34 cellular contexts compared by ENCODE assay signal in the genomic region with DNA sequence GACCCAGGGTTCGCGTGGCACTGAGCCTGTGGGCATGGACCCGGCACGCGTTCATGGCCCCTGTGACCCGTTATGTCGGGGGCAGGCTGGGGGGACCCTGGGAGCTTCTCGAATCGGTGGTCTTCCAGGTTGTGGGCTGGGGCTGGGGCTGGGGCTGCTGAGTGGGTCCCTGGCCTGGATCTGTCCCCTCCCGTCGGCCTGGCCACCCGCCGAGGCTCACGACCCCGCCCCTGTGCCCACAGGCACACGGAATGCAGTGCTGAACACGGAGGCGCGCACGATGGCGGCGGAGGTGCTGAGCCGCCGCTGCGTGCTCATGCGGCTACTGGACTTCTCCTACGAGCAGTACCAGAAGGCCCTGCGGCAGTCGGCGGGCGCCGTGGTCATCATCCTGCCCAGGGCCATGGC. TPM values are rescaled to one million over a fixed set of nuclear protein-coding genes. Genes with fewer than 3 reads are reported as not detected.
"Had no signal": no experiment of that assay in that cellular context is flagged by ENCODE, and none has a peak within 500 bp of the region (broad histone marks: within the 10 kb centered on the region; RNA-seq: fewer than 3 reads in every experiment).

No MANE protein-coding gene starts in this region.

- H3K4me3 ChIP-seq: coronary artery, dorsolateral prefrontal cortex, gastroesophageal sphincter, heart left ventricle, hepatocyte, left lung, mucosa of descending colon, prostate gland, right atrium auricular region, sigmoid colon, thoracic aorta, tibial nerve, upper lobe of left lung had no signal

- H3K9me3 Mint-ChIP-seq: mesothelial cell of epicardium; naive B cell; natural killer cell treated with Interleukin-12 subunit alpha and Interleukin-12 subunit beta and Interleukin-15 and Interleukin-18, amount 100 ng/mL, for 72 hours; neural crest cell; stimulated activated naive B cell treated with anti-CD40 and anti-IgM and Interleukin-4, amounts not matched to agents 10 μg/mL and 1 μg/mL and 100 μg/mL, for 72 hours; stimulated activated naive CD8-positive, alpha-beta T cell treated with anti-CD3 and anti-CD28 coated beads, Interleukin-15, Interleukin-2, amounts not matched to agents 100 ng/mL and 50 ng/mL, for 24 hours had no signal

- H3K4me2 ChIP-seq: hepatocyte had no signal

- H3K27ac Mint-ChIP-seq: mesothelial cell of epicardium; natural killer cell treated with Interleukin-12 subunit alpha and Interleukin-12 subunit beta and Interleukin-15 and Interleukin-18, amount 100 ng/mL, for 72 hours; stimulated activated naive B cell treated with anti-CD40 and anti-IgM and Interleukin-4, amounts not matched to agents 10 μg/mL and 1 μg/mL and 100 μg/mL, for 72 hours; stimulated activated naive CD8-positive, alpha-beta T cell treated with anti-CD3 and anti-CD28 coated beads, Interleukin-15, Interleukin-2, amounts not matched to agents 100 ng/mL and 50 ng/mL, for 24 hours had no signal

- DNase-seq: dorsolateral prefrontal cortex; effector CD4-positive, alpha-beta T cell; foreskin keratinocyte; left cardiac atrium; mesenchymal stem cell; mucosa of descending colon; naive B cell; sigmoid colon; stimulated activated CD4-positive, alpha-beta T cell treated with anti-CD3 and anti-CD28 coated beads, Interleukin-15, amount 100 ng/mL, for 24 hours; stimulated activated CD4-positive, alpha-beta T cell treated with anti-CD3 and anti-CD28 coated beads, Interleukin-2, amount 100 ng/mL, for 48 hours; stimulated activated naive B cell treated with anti-CD40 and anti-IgM and Interleukin-4, amounts not matched to agents 10 μg/mL and 1 μg/mL and 100 μg/mL, for 72 hours had no signal

- H2AFZ ChIP-seq: hepatocyte had no signal

- H3K36me3 Mint-ChIP-seq: natural killer cell treated with Interleukin-12 subunit alpha and Interleukin-12 subunit beta and Interleukin-15 and Interleukin-18, amount 100 ng/mL, for 72 hours had no signal

- H3K27me3 Mint-ChIP-seq: naive B cell; natural killer cell treated with Interleukin-12 subunit alpha and Interleukin-12 subunit beta and Interleukin-15 and Interleukin-18, amount 100 ng/mL, for 72 hours; stimulated activated naive B cell treated with anti-CD40 and anti-IgM and Interleukin-4, amounts not matched to agents 10 μg/mL and 1 μg/mL and 100 μg/mL, for 72 hours; stimulated activated naive CD8-positive, alpha-beta T cell treated with anti-CD3 and anti-CD28 coated beads, Interleukin-15, Interleukin-2, amounts not matched to agents 100 ng/mL and 50 ng/mL, for 24 hours had no signal

- H3K9me3 ChIP-seq: gastroesophageal sphincter, heart left ventricle, left lung, mucosa of descending colon, neutrophil, prostate gland, right atrium auricular region, sigmoid colon, thoracic aorta, tibial nerve, upper lobe of left lung had no signal

- H3K4me1 ChIP-seq: foreskin keratinocyte had no signal

- H3K27me3 ChIP-seq: dorsolateral prefrontal cortex, foreskin keratinocyte, gastroesophageal sphincter, heart left ventricle, hepatocyte, left lung, neutrophil, right atrium auricular region, sigmoid colon, tibial nerve, upper lobe of left lung had no signal

- H3K4me1 Mint-ChIP-seq: neural crest cell had no signal

- H3K4me3 Mint-ChIP-seq: mesothelial cell of epicardium; natural killer cell treated with Interleukin-12 subunit alpha and Interleukin-12 subunit beta and Interleukin-15 and Interleukin-18, amount 100 ng/mL, for 72 hours; neural crest cell; stimulated activated naive B cell treated with anti-CD40 and anti-IgM and Interleukin-4, amounts not matched to agents 10 μg/mL and 1 μg/mL and 100 μg/mL, for 72 hours; stimulated activated naive CD8-positive, alpha-beta T cell treated with anti-CD3 and anti-CD28 coated beads, Interleukin-15, Interleukin-2, amounts not matched to agents 100 ng/mL and 50 ng/mL, for 24 hours had no signal

- ATAC-seq: esophagus mucosa; foreskin keratinocyte; heart left ventricle; left cardiac atrium; left lung; mucosa of descending colon; natural killer cell treated with Interleukin-12 subunit alpha and Interleukin-12 subunit beta and Interleukin-15 and Interleukin-18, amount 100 ng/mL, for 72 hours; stimulated activated naive B cell treated with anti-CD40 and anti-IgM and Interleukin-4, amounts not matched to agents 10 μg/mL and 1 μg/mL and 100 μg/mL, for 72 hours had no signal

- FAIRE-seq: urothelium cell line had no signal

- H3K27ac ChIP-seq: coronary artery, dorsolateral prefrontal cortex, epithelial cell of prostate, foreskin keratinocyte, gastroesophageal sphincter, heart left ventricle, hepatocyte, left lung, prostate gland, right atrium auricular region, sigmoid colon, thoracic aorta, tibial nerve, upper lobe of left lung had no signal

- H3K36me3 ChIP-seq: prostate gland, right atrium auricular region had no signal

RNA-seq across cellular contexts. Expression of a gene that starts 13.7 kb away (rescaled TPM):
- total RNA-seq: fibroblast of lung, kidney epithelial cell, mesothelial cell of epicardium, neural crest cell, osteoblast had no signal
- polyA plus RNA-seq: fibroblast of lung, hepatocyte had no signal

RNA-seq across cellular contexts. Expression of a gene that starts 32.2 kb away (rescaled TPM):
- total RNA-seq: esophagus mucosa, gastroesophageal sphincter, heart left ventricle, lung microvascular endothelial cell, osteoblast, skeletal muscle tissue, thoracic aorta, tibial nerve had no signal
- polyA plus RNA-seq: fibroblast of lung, heart left ventricle had no signal

RNA-seq across cellular contexts. Expression of a gene that starts 56.4 kb away (rescaled TPM):
- total RNA-seq: fibroblast of lung, lung microvascular endothelial cell, neural crest cell had no signal
- polyA plus RNA-seq: fibroblast of lung had no signal
